12 cellular contexts compared by ENCODE assay signal in the genomic region with DNA sequence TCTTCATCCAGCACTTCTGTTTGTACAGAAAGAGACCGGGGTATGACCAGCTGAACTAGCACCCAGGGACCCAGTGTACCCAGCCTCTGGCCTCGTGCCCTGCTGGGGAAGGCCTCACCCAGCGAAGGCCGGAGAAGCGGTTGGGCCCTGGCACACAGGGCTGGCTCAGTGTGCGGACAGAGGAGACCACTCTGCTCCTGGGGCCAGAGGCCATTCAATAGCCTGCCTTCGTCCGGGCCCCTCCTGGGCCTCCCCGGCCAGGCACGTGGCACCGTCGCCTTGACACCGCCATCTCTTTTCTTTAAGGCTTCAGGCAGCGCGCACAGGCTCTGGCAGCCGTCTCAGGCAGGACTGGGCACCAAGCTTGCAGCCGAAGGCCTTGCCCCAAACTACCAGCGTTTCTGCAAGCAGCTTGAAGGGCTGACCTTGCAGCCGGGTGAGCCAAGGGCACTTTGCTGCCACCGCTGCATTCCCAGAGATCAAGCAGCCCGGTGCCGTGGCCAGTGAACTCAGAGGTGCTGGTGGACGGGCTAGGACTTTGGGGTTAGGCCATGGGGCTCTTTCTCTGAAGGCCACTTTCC. TPM values are rescaled to one million over a fixed set of nuclear protein-coding genes. Genes with fewer than 3 reads are reported as not detected.
DNase-seq lines count a peak whose midpoint lies in the region; ATAC-seq and TF ChIP-seq lines count a peak whose summit lies in the region.
"Had no signal": no experiment of that assay in that cellular context is flagged by ENCODE, and none has a peak within 500 bp of the region (broad histone marks: within the 10 kb centered on the region; RNA-seq: fewer than 3 reads in every experiment).

No MANE protein-coding gene starts in this region.

- H3K36me3 Mint-ChIP-seq in effector memory CD8-positive, alpha-beta T cell (ENCODE audit: insufficient read depth), result no peaks in the 10 kb centered on the region

- H3K9ac ChIP-seq in rectal smooth muscle tissue (ENCODE audit: low read length), result no peak overlapping the region

- H3K4me1 ChIP-seq in breast epithelium, result peaks cover 0 to 5% of the 10 kb centered on the region in 2 donors
- H3K4me1 ChIP-seq in rectal smooth muscle tissue (ENCODE audit: control insufficient read depth, insufficient read depth, low read length), result peaks cover 4% of the 10 kb centered on the region

- TF ChIP-seq CTCF in breast epithelium (IDR thresholded peaks at IDR 0.05), result no peak

- peak overlapping the region; percentile 68 to 80 for H3K27ac ChIP-seq in breast epithelium
- H3K27ac ChIP-seq in rectal smooth muscle tissue (ENCODE audit: low read depth, low read length), result peak overlapping the region; percentile 25
- H3K27ac ChIP-seq: VCaP had no signal

- intact Hi-C loops in breast epithelium (cut with DNase I; ENCODE audit: low total_unique reads), result no loop called here

- H3K4me3 ChIP-seq in breast epithelium (no peak overlapping the region), rectal smooth muscle tissue (ENCODE audit: low read length) (no peak overlapping the region)

- H3K27ac Mint-ChIP-seq in effector memory CD8-positive, alpha-beta T cell, result no peak overlapping the region

- H3K9me3 ChIP-seq in breast epithelium, result no peaks in the 10 kb centered on the region

- H3K27me3 Mint-ChIP-seq in effector memory CD8-positive, alpha-beta T cell, result no peaks in the 10 kb centered on the region

- H3K4me3 Mint-ChIP-seq in effector memory CD8-positive, alpha-beta T cell, result no peak overlapping the region

- no peaks in the 10 kb centered on the region for H3K36me3 ChIP-seq in breast epithelium
- peaks cover 17% of the 10 kb centered on the region for H3K36me3 ChIP-seq in rectal smooth muscle tissue (ENCODE audit: control insufficient read depth, insufficient read depth, low read length)

- peak; percentile 52 for DNase-seq in Ammon's horn (ENCODE audit: low spot score)
- DNase-seq in breast epithelium (ENCODE audit: low spot score in 2 of 2), result no peak
- DNase-seq in hippocampal formation (lab: John Stamatoyannopoulos, UW), result peak; percentile 28 to 29
- DNase-seq in stimulated activated CD4-positive, alpha-beta T cell treated with anti-CD3 and anti-CD28 coated beads, Interleukin-12 subunit alpha, Interleukin-12 subunit beta, amount 100 ng/mL, for 4 hours, result no peak
- DNase-seq in GM19238 (ENCODE audit: insufficient read length, low spot score), result no peak
- no peak for DNase-seq in effector memory CD8-positive, alpha-beta T cell
- no peak for DNase-seq in ureter (ENCODE audit: low spot score)
- DNase-seq: activated CD8-positive, alpha-beta memory T cell treated with anti-CD3 and anti-CD28 coated beads, Interleukin-2, amount 50 U/mL, for 4 hours; KG1; occipital lobe had no signal

- no peaks in the 10 kb centered on the region for H3K4me1 Mint-ChIP-seq in effector memory CD8-positive, alpha-beta T cell (ENCODE audit: low read depth in 2 of 2)

- H3K9me3 Mint-ChIP-seq in effector memory CD8-positive, alpha-beta T cell, result no peaks in the 10 kb centered on the region

- no peak for TF ChIP-seq POLR2A in breast epithelium (IDR thresholded peaks at IDR 0.05)

- H3K27me3 ChIP-seq in breast epithelium (no peaks in the 10 kb centered on the region), rectal smooth muscle tissue (ENCODE audit: control insufficient read depth, insufficient read depth, low read length) (no peaks in the 10 kb centered on the region)

- ATAC-seq in effector memory CD8-positive, alpha-beta T cell (replicated peaks), result no peak

RNA-seq across cellular contexts. Expression of gene TAX1BP3, which starts 8.0 kb away (rescaled TPM):
- 100 to 1,000 TPM in 2 of 3 donors, 10 to 100 TPM in 1; 79.6 to 134 (median 107) TPM for total RNA-seq in breast epithelium
- 152 TPM for total RNA-seq in ureter

RNA-seq across cellular contexts. Expression of gene EMC6, which starts 8.2 kb away (rescaled TPM):
- 10 to 100 TPM; 12.5 to 19.0 (median 15.1) TPM for total RNA-seq in breast epithelium
- total RNA-seq in ureter, result 24.3 TPM

RNA-seq across cellular contexts. Expression of gene CTNS, which starts 23.8 kb away (rescaled TPM):
- total RNA-seq in breast epithelium (10 to 100 TPM; 20.0 to 31.0 (median 20.1) TPM), ureter (11.7 TPM)

RNA-seq across cellular contexts. Expression of gene SHPK, which starts 24.4 kb away (rescaled TPM):
- 10 to 100 TPM in 2 of 3 donors, 1 to 10 TPM in 1; 9.5 to 17.4 (median 16.4) TPM for total RNA-seq in breast epithelium
- 22.8 TPM for total RNA-seq in ureter

RNA-seq across cellular contexts. Expression of gene P2RX5, which starts 35.6 kb away (rescaled TPM):
- total RNA-seq in breast epithelium (1 to 10 TPM in 1 of 3 donors, under 1 TPM in 2; 0.29 to 2.0 (median 0.32) TPM), ureter (3.0 TPM)

Comparison
In these comparisons a context has a peak if more than half of its experiments do, and no peak if none do; other contexts are left out.
1. DNase-seq: peak in Ammon's horn (single experiment) and hippocampal formation (2 of 2); none in breast epithelium (0 of 2), stimulated activated CD4-positive, alpha-beta T cell treated with anti-CD3 and anti-CD28 coated beads, Interleukin-12 subunit alpha, Interleukin-12 subunit beta, amount 100 ng/mL, for 4 hours (single experiment), GM19238 (single experiment), effector memory CD8-positive, alpha-beta T cell (0 of 3) and ureter (single experiment).